8 cellular contexts compared by ENCODE assay signal in genomic region chr12:153080-153746, GRCh38.
DNase-seq lines count a peak whose midpoint lies in the region; ATAC-seq lines count a peak whose summit lies in the region.

No MANE protein-coding gene starts in this region.

- DNase-seq in AG08396 (ENCODE audit: low spot score) (peak; percentile 85), GM19238 (ENCODE audit: insufficient read length, low spot score) (peak; percentile 76), NAMALWA (ENCODE audit: low spot score) (peak; percentile 85), SKM-1 treated with dmso at 0.1 percent for 144 hours (lab: John Stamatoyannopoulos, UW; ENCODE audit: unreplicated experiment) (peak; percentile 60), adipocyte (ENCODE audit: low read depth) (peak; percentile 29)
- peak; percentile 47 to 57 for DNase-seq in stimulated activated CD4-positive, alpha-beta T cell treated with anti-CD3 and anti-CD28 coated beads, Interleukin-2, amount 100 ng/mL, for 48 hours

- H3K27me3 ChIP-seq in adipocyte (replicated peaks; ENCODE audit: control insufficient read depth, insufficient read depth, low read length) (peaks cover 55% of the 10 kb centered on the region), iPS-18a (ENCODE audit: control insufficient read depth, insufficient read depth, low read length) (no peaks in the 10 kb centered on the region)

- H3K4me1 ChIP-seq in adipocyte (ENCODE audit: control insufficient read depth, insufficient read depth, low read length) (peaks cover 13% of the 10 kb centered on the region), iPS-18a (ENCODE audit: control insufficient read depth, low read depth, low read length) (peaks cover 4% of the 10 kb centered on the region)

- H3K9me3 ChIP-seq in adipocyte (ENCODE audit: control insufficient read depth, low read length) (no peaks in the 10 kb centered on the region), iPS-18a (ENCODE audit: control insufficient read depth, low read depth, low read length) (no peaks in the 10 kb centered on the region)

- no peak overlapping the region for H3K4me3 ChIP-seq in adipocyte (ENCODE audit: low read length)
- H3K4me3 ChIP-seq in iPS-18a (ENCODE audit: low read length), result peak overlapping the region; percentile 41

- no peak overlapping the region for H3K9ac ChIP-seq in adipocyte (ENCODE audit: low read length)
- H3K9ac ChIP-seq in iPS-18a (ENCODE audit: low read length), result no peak overlapping the region

- no peak overlapping the region for H3K27ac ChIP-seq in iPS-18a (ENCODE audit: low read length)

- no peak for ATAC-seq in GM19455 (IDR thresholded peaks at IDR 0.05; ENCODE audit: unreplicated experiment)

- H3K36me3 ChIP-seq in adipocyte (ENCODE audit: control insufficient read depth, insufficient read depth, low read length, severe bottlenecking) (no peaks in the 10 kb centered on the region), iPS-18a (ENCODE audit: control insufficient read depth, low read depth, low read length) (no peaks in the 10 kb centered on the region)

Comparison
In these comparisons a context has a peak if more than half of its experiments do, and no peak if none do; other contexts are left out.
1. DNase-seq: peak in every context shown above with its lines; median percentile 85 in AG08396; 85 in NAMALWA; 76 in GM19238; 60 in SKM-1 treated with dmso at 0.1 percent for 144 hours; 52 in stimulated activated CD4-positive, alpha-beta T cell treated with anti-CD3 and anti-CD28 coated beads, Interleukin-2, amount 100 ng/mL, for 48 hours; 29 in adipocyte.